31 cellular contexts compared by ENCODE assay signal in the genomic region with DNA sequence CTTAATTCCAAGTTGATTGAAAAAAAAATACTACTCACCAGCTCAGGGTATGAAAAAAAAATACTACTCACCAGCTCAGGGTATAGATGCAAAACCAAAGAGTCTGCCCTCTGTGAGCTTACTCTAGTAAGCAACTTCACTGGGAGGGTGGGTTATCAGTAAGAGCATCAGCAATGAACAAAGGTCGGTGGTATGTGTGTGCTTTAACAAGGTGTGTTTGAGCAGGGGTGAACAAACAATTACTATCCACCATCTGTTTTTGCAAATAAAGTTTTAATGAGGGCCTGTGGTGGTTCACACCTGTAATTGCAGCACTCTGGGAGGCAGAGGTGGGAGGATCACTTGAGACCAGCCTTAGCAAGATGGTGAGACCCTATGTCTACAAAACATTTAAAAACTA. TPM values are rescaled to one million over a fixed set of nuclear protein-coding genes. Genes with fewer than 3 reads are reported as not detected.
A peak's percentile ranks its signal among the peaks of the same experiment; 100 is the strongest.
DNase-seq lines count a peak whose midpoint lies in the region; ATAC-seq, FAIRE-seq and TF ChIP-seq lines count a peak whose summit lies in the region.
"Had no signal": no experiment of that assay in that cellular context is flagged by ENCODE, and none has a peak within 500 bp of the region (broad histone marks: within the 10 kb centered on the region; RNA-seq: fewer than 3 reads in every experiment).

No MANE protein-coding gene starts in this region.

- H3K36me3 ChIP-seq in HepG2 (replicated peaks in 1 of 2; ENCODE audit: control insufficient read depth in 1 of 2, insufficient read depth in 2 of 2, low read length in 2 of 2): peaks cover 5 to 28% of the 10 kb centered on the region in 2 experiments
- H3K36me3 ChIP-seq: uterus had no signal

- POLR2A ChIA-PET in activated CD8-positive, alpha-beta T cell treated with anti-CD3 and anti-CD28 coated beads, Interleukin-2, amount 10 ng/mL, durations not matched to agents 7 days and 5 days (lab: Charles Lee): interaction anchor here (0.8 to 0.9 kb wide), 2 partner anchors 18 to 20 kb away, joined by 3 read pairs; partner anchors contain the start of gene NUFIP2
- POLR2A ChIA-PET in HepG2 (lab: Yijun Ruan, JAX) (interaction anchor here (1.1 to 1.7 kb wide), 2 partner anchors 20 to 96 kb away, joined by 3 to 20 read pairs; partner anchors contain the start of gene NUFIP2), HEK293T (lab: Yijun Ruan, JAX) (interaction anchor here (1.3 kb wide), 1 partner anchor 20 kb away, joined by 4 read pairs; the partner anchor contains the start of gene NUFIP2)

- H3K36me3 Mint-ChIP-seq in natural killer cell: no peaks in the 10 kb centered on the region
- peaks cover 24% of the 10 kb centered on the region for H3K36me3 Mint-ChIP-seq in natural killer cell treated with Interleukin-12 subunit alpha and Interleukin-12 subunit beta and Interleukin-15 and Interleukin-18, amount 100 ng/mL, for 72 hours
- peaks cover 78% of the 10 kb centered on the region for H3K36me3 Mint-ChIP-seq in activated CD8-positive, alpha-beta T cell treated with anti-CD3 and anti-CD28 coated beads, Interleukin-2, amount 10 ng/mL, durations not matched to agents 7 days and 5 days (ENCODE audit: low read depth)
- peaks cover 55% of the 10 kb centered on the region for H3K36me3 Mint-ChIP-seq in type B pancreatic cell

- TF ChIP-seq CTCF in natural killer cell (IDR thresholded peaks at IDR 0.05) (no peak), HepG2 (CRISPR knock-in tag; IDR thresholded peaks at IDR 0.05) (no peak), type B pancreatic cell (conservative IDR thresholded peaks at IDR 0.05) (no peak)

- CTCF ChIA-PET in activated CD8-positive, alpha-beta T cell treated with anti-CD3 and anti-CD28 coated beads, Interleukin-2, amount 10 ng/mL, durations not matched to agents 7 days and 5 days (lab: Charles Lee): interaction anchor here (1.3 to 1.8 kb wide), 2 partner anchors 17 to 23 kb away, joined by 5 to 8 read pairs; no protein-coding TSS in a partner anchor
- CTCF ChIA-PET in HepG2 (lab: Yijun Ruan, JAX; ENCODE audit: low intra/inter-chr PET ratio, low total read pairs) (no interaction called here), HEK293T (lab: Yijun Ruan, JAX) (interaction anchor here (0.7 to 1.3 kb wide), 4 partner anchors 10 to 157 kb away, joined by 4 to 7 read pairs (median 4); no protein-coding TSS in a partner anchor)

- H3K4me1 Mint-ChIP-seq in natural killer cell (peaks cover 43 to 54% of the 10 kb centered on the region in 2 donors), type B pancreatic cell (ENCODE audit: unreplicated experiment) (peaks cover 15% of the 10 kb centered on the region)
- H3K4me1 Mint-ChIP-seq in natural killer cell treated with Interleukin-12 subunit alpha and Interleukin-12 subunit beta and Interleukin-15 and Interleukin-18, amount 100 ng/mL, for 72 hours (ENCODE audit: low read depth in 2 of 2): peaks cover 36 to 38% of the 10 kb centered on the region in 2 donors
- peaks cover 29% of the 10 kb centered on the region for H3K4me1 Mint-ChIP-seq in activated CD8-positive, alpha-beta T cell treated with anti-CD3 and anti-CD28 coated beads, Interleukin-2, amount 10 ng/mL, durations not matched to agents 7 days and 5 days (ENCODE audit: low read depth)

- peak in 1 of 2 experiments; percentile 23; a peak in 1 of 4 replicates for TF ChIP-seq EP300 in HepG2 (IDR thresholded peaks at IDR 0.05; ENCODE audit: low read depth in 2 of 2, low read length in 2 of 2)
- TF ChIP-seq EP300 in HepG2 (CRISPR knock-in tag; IDR thresholded peaks at IDR 0.05; ENCODE audit: borderline replicate concordance): no peak

- no TSS peak for BruUV-seq in HepG2 (replicated peaks; lab: Mats Ljungman, UMichigan)

- H3K27ac Mint-ChIP-seq in natural killer cell (peak overlapping the region; percentile 51 to 60), type B pancreatic cell (peak overlapping the region; percentile 78)
- H3K27ac Mint-ChIP-seq in natural killer cell treated with Interleukin-12 subunit alpha and Interleukin-12 subunit beta and Interleukin-15 and Interleukin-18, amount 100 ng/mL, for 72 hours: no peak overlapping the region
- no peak overlapping the region for H3K27ac Mint-ChIP-seq in activated CD8-positive, alpha-beta T cell treated with anti-CD3 and anti-CD28 coated beads, Interleukin-2, amount 10 ng/mL, durations not matched to agents 7 days and 5 days
- H3K27ac Mint-ChIP-seq: activated B cell treated with CpG ODN at 0.5 μM for 24 hours had no signal

- H3K9ac ChIP-seq in HepG2 (ENCODE audit: insufficient read depth, low read depth, low read length): no peak overlapping the region

- peaks cover 68% of the 10 kb centered on the region for H4K20me1 ChIP-seq in HepG2 (ENCODE audit: insufficient read depth, low read length)

- H3K27ac ChIP-seq in HepG2 (ENCODE audit: extremely low read length, insufficient read depth, low read length): peak overlapping the region; percentile 3
- H3K27ac ChIP-seq: lower lobe of right lung, uterus had no signal

- no peaks in the 10 kb centered on the region for H3K9me3 ChIP-seq in HepG2 (ENCODE audit: low read length)
- H3K9me3 ChIP-seq: lower lobe of right lung, MG63, uterus had no signal

- FAIRE-seq in HepG2 (lab: Jason Lieb, UNC): peak; percentile 12
- FAIRE-seq: D721Med, endothelial cell of umbilical vein had no signal

- H3K4me1 ChIP-seq in HepG2 (ENCODE audit: insufficient read depth, low read length): peaks cover 57% of the 10 kb centered on the region
- H3K4me1 ChIP-seq: uterus had no signal

- 11% methylated on average over 1 of the region's 1 CpG for WGBS in HepG2 (ENCODE audit: low lambda C conversion rate)

- H3K27me3 Mint-ChIP-seq in natural killer cell (ENCODE audit: low read depth in 2 of 2): no peaks in the 10 kb centered on the region
- H3K27me3 Mint-ChIP-seq in natural killer cell treated with Interleukin-12 subunit alpha and Interleukin-12 subunit beta and Interleukin-15 and Interleukin-18, amount 100 ng/mL, for 72 hours: no peaks in the 10 kb centered on the region
- no peaks in the 10 kb centered on the region for H3K27me3 Mint-ChIP-seq in activated CD8-positive, alpha-beta T cell treated with anti-CD3 and anti-CD28 coated beads, Interleukin-2, amount 10 ng/mL, durations not matched to agents 7 days and 5 days (ENCODE audit: low read depth)
- H3K27me3 Mint-ChIP-seq in type B pancreatic cell: no peaks in the 10 kb centered on the region
- H3K27me3 Mint-ChIP-seq: activated B cell treated with CpG ODN at 0.5 μM for 24 hours had no signal

- TF ChIP-seq POLR2A in HepG2 (IDR thresholded peaks at IDR 0.05; ENCODE audit: insufficient read depth in 1 of 2, low read depth in 2 of 2, low read length in 2 of 2): no peak

- H2AFZ ChIP-seq in HepG2 (ENCODE audit: low read length): no peak overlapping the region

- intact Hi-C loops in natural killer cell (cut with micrococcal nuclease): no loop called here
- intact Hi-C loops in HepG2 (cut with micrococcal nuclease; ENCODE audit: unreplicated experiment): no loop called here

- no peak overlapping the region for H3K4me3 ChIP-seq in HepG2 (replicated peaks in 1 of 3; ENCODE audit: insufficient read depth in 1 of 3, low read depth in 2 of 3, low read length in 3 of 3)
- H3K4me3 ChIP-seq: lower lobe of right lung, MG63, uterus had no signal

- peaks cover 82% of the 10 kb centered on the region for H3K79me2 ChIP-seq in HepG2 (ENCODE audit: insufficient read depth, low read length)

- in situ Hi-C loops in HepG2 (cut with HindIII; ENCODE audit: extremely low pct_ligation_motif_present, low pct_unique_long_range_greater_than_20kb): no loop called here

- H3K4me2 ChIP-seq in HepG2 (ENCODE audit: low read depth, low read length): no peak overlapping the region

- peaks cover 0 to 4% of the 10 kb centered on the region in 2 donors for H3K9me3 Mint-ChIP-seq in natural killer cell
- no peaks in the 10 kb centered on the region for H3K9me3 Mint-ChIP-seq in natural killer cell treated with Interleukin-12 subunit alpha and Interleukin-12 subunit beta and Interleukin-15 and Interleukin-18, amount 100 ng/mL, for 72 hours
- peaks cover 6% of the 10 kb centered on the region for H3K9me3 Mint-ChIP-seq in activated CD8-positive, alpha-beta T cell treated with anti-CD3 and anti-CD28 coated beads, Interleukin-2, amount 10 ng/mL, durations not matched to agents 7 days and 5 days (ENCODE audit: insufficient read depth)
- H3K9me3 Mint-ChIP-seq in type B pancreatic cell: no peaks in the 10 kb centered on the region
- H3K9me3 Mint-ChIP-seq: H9 had no signal

- H3K4me3 Mint-ChIP-seq in natural killer cell (no peak overlapping the region), type B pancreatic cell (no peak overlapping the region)
- no peak overlapping the region for H3K4me3 Mint-ChIP-seq in natural killer cell treated with Interleukin-12 subunit alpha and Interleukin-12 subunit beta and Interleukin-15 and Interleukin-18, amount 100 ng/mL, for 72 hours
- H3K4me3 Mint-ChIP-seq in activated CD8-positive, alpha-beta T cell treated with anti-CD3 and anti-CD28 coated beads, Interleukin-2, amount 10 ng/mL, durations not matched to agents 7 days and 5 days: no peak overlapping the region
- H3K4me3 Mint-ChIP-seq: activated B cell treated with CpG ODN at 0.5 μM for 24 hours, H9 had no signal

- no peak for ATAC-seq in natural killer cell
- ATAC-seq in natural killer cell treated with Interleukin-12 subunit alpha and Interleukin-12 subunit beta and Interleukin-15 and Interleukin-18, amount 100 ng/mL, for 72 hours: no peak
- ATAC-seq in activated CD8-positive, alpha-beta T cell treated with anti-CD3 and anti-CD28 coated beads, Interleukin-2, amount 10 ng/mL, durations not matched to agents 7 days and 5 days: peak; percentile 22
- peak; percentile 85 for ATAC-seq in HepG2
- ATAC-seq in HG02610 (IDR thresholded peaks at IDR 0.05; ENCODE audit: unreplicated experiment): no peak
- ATAC-seq: lower lobe of right lung had no signal

- no peak for TF ChIP-seq RAD21 in HepG2 (CRISPR knock-in tag; IDR thresholded peaks at IDR 0.05)

- H3K27me3 ChIP-seq in HepG2 (ENCODE audit: control insufficient read depth in 1 of 2, insufficient read depth in 2 of 2, low read length in 2 of 2): no peaks in the 10 kb centered on the region
- H3K27me3 ChIP-seq: MG63, uterus had no signal

- DNase-seq in natural killer cell: no peak
- DNase-seq in natural killer cell treated with Interleukin-12 subunit alpha and Interleukin-12 subunit beta and Interleukin-15 and Interleukin-18, amount 100 ng/mL, for 72 hours (ENCODE audit: low spot score): no peak
- no peak for DNase-seq in activated CD8-positive, alpha-beta T cell treated with anti-CD3 and anti-CD28 coated beads, Interleukin-2, amount 10 ng/mL, durations not matched to agents 7 days and 5 days
- peak; percentile 68 for DNase-seq in HepG2 (ENCODE audit: low spot score)
- no peak for DNase-seq in type B pancreatic cell (ENCODE audit: extremely low spot score, unreplicated experiment)
- DNase-seq in HEK293T (ENCODE audit: extremely low spot score): no peak
- DNase-seq in NOMO-1 (lab: John Stamatoyannopoulos, UW; ENCODE audit: unreplicated experiment in 2 of 2): no peak
- DNase-seq: ACHN; activated B cell treated with CpG ODN at 0.5 μM for 24 hours; activated CD4-positive, alpha-beta T cell treated with anti-CD3 and anti-CD28 coated beads, Interleukin-2, amount 50 U/mL, for 4 hours; activated CD8-positive, alpha-beta memory T cell treated with anti-CD3 and anti-CD28 coated beads, Interleukin-2, amount 50 U/mL, for 48 hours; activated gamma-delta T cell treated with Interleukin-2 at 50 U/mL for 16 hours; caudate nucleus; dermis blood vessel endothelial cell; H9; islet precursor cell; lower lobe of right lung; MG63; NCI-H1417 treated with DMSO at 0.1 percent for 48 hours; NCI-H510A treated with DMSO at 0.1 percent for 48 hours; NK-92 treated with Interleukin-12 subunit alpha and Interleukin-12 subunit beta, amount 100 ng/mL, for 24 hours; SHP77; stimulated activated CD4-positive, alpha-beta T cell treated with anti-CD3 and anti-CD28 coated beads, Interleukin-1b, Interleukin-23, amount 100 ng/mL, for 48 hours; uterus had no signal

RNA-seq across cellular contexts. Expression of gene NUFIP2, which starts 20.0 kb away (rescaled TPM):
- 100 to 1,000 TPM in 1 of 3 donors, 10 to 100 TPM in 2; 79.2 to 112 (median 95.0) TPM for total RNA-seq in natural killer cell
- 10 to 100 TPM; 74.2 to 97.0 TPM for total RNA-seq in natural killer cell treated with Interleukin-12 subunit alpha and Interleukin-12 subunit beta and Interleukin-15 and Interleukin-18, amount 100 ng/mL, for 72 hours
- total RNA-seq in activated CD8-positive, alpha-beta T cell treated with anti-CD3 and anti-CD28 coated beads, Interleukin-2, amount 10 ng/mL, durations not matched to agents 7 days and 5 days: 10 to 100 TPM; 60.3 to 64.5 TPM
- 30.8 and 51.1 TPM in 2 replicates for total RNA-seq in HepG2 (2016; rRNA removed; fragmentation: Illumina TruSeq; extraction: Trizol)
- 3.3 and 4.4 TPM in 2 replicates for total RNA-seq in HepG2 (2016; cell fraction: cytosol; rRNA removed; fragmentation: Illumina TruSeq; extraction: Trizol; ENCODE audit: low read depth)
- 33.9 and 51.5 TPM in 2 replicates for total RNA-seq in HepG2 (2016; cell fraction: insoluble cytoplasmic fraction; rRNA removed; fragmentation: Illumina TruSeq; extraction: Trizol)
- total RNA-seq in HepG2 (2016; cell fraction: membrane; rRNA removed; fragmentation: Illumina TruSeq; extraction: Trizol): 12.2 and 14.5 TPM in 2 replicates
- 29.2 and 31.4 TPM in 2 replicates for total RNA-seq in HepG2 (2016; cell fraction: nucleus; rRNA removed; fragmentation: Illumina TruSeq; extraction: Trizol)
- 7.2 and 10.3 TPM in 2 replicates for polyA plus RNA-seq in HepG2 (2011; rRNA removed)
- polyA plus RNA-seq in HepG2 (2011; cell fraction: cytosol; rRNA removed): 4.2 and 7.1 TPM in 2 replicates
- 26.3 and 51.8 TPM in 2 replicates for polyA plus RNA-seq in HepG2 (2011; cell fraction: nucleus; rRNA removed)
- 13.6 and 17.8 TPM in 2 replicates for polyA plus RNA-seq in HepG2 (2012)
- polyA plus RNA-seq in HepG2 (2016; cell fraction: cytosol; fragmentation: Illumina TruSeq; extraction: Trizol; ENCODE audit: low read depth): 0.59 and 0.75 TPM in 2 replicates
- 27.2 and 28.3 TPM in 2 replicates for polyA plus RNA-seq in HepG2 (2016; cell fraction: insoluble cytoplasmic fraction; fragmentation: Illumina TruSeq; extraction: Trizol; ENCODE audit: low read depth)
- polyA plus RNA-seq in HepG2 (2016; cell fraction: membrane; fragmentation: Illumina TruSeq; extraction: Trizol; ENCODE audit: low read depth): 3.1 TPM in 2 replicates
- 32.0 and 35.0 TPM in 2 replicates for polyA plus RNA-seq in HepG2 (2016; cell fraction: nucleus; fragmentation: Illumina TruSeq; extraction: Trizol; ENCODE audit: insufficient read depth, low read depth)
- 16.2 and 48.5 TPM in 2 replicates for polyA minus RNA-seq in HepG2 (2011; rRNA and poly(A)+ RNA removed; ENCODE audit: low replicate concordance)
- 18.9 and 19.5 TPM in 2 replicates for polyA minus RNA-seq in HepG2 (2011; cell fraction: cytosol; rRNA and poly(A)+ RNA removed)
- polyA minus RNA-seq in HepG2 (2011; cell fraction: nucleus; rRNA and poly(A)+ RNA removed): 25.1 and 29.7 TPM in 2 replicates
- total RNA-seq in type B pancreatic cell (ENCODE audit: low replicate concordance): 56.0 and 63.6 TPM in 2 replicates

RNA-seq across cellular contexts. Expression of gene CRYBA1, which starts 27.3 kb away (rescaled TPM):
- total RNA-seq in natural killer cell: not detected
- not detected for total RNA-seq in natural killer cell treated with Interleukin-12 subunit alpha and Interleukin-12 subunit beta and Interleukin-15 and Interleukin-18, amount 100 ng/mL, for 72 hours
- not detected for total RNA-seq in activated CD8-positive, alpha-beta T cell treated with anti-CD3 and anti-CD28 coated beads, Interleukin-2, amount 10 ng/mL, durations not matched to agents 7 days and 5 days
- total RNA-seq in HepG2 (2016; rRNA removed; fragmentation: Illumina TruSeq; extraction: Trizol): not detected in 2 replicates
- not detected in 2 replicates for total RNA-seq in HepG2 (2016; cell fraction: cytosol; rRNA removed; fragmentation: Illumina TruSeq; extraction: Trizol; ENCODE audit: low read depth)
- total RNA-seq in HepG2 (2016; cell fraction: insoluble cytoplasmic fraction; rRNA removed; fragmentation: Illumina TruSeq; extraction: Trizol): not detected in 2 replicates
- not detected in 2 replicates for total RNA-seq in HepG2 (2016; cell fraction: membrane; rRNA removed; fragmentation: Illumina TruSeq; extraction: Trizol)
- not detected in 2 replicates for total RNA-seq in HepG2 (2016; cell fraction: nucleus; rRNA removed; fragmentation: Illumina TruSeq; extraction: Trizol)
- polyA plus RNA-seq in HepG2 (2011; rRNA removed): not detected in 2 replicates
- polyA plus RNA-seq in HepG2 (2011; cell fraction: cytosol; rRNA removed): not detected in 2 replicates
- polyA plus RNA-seq in HepG2 (2011; cell fraction: nucleus; rRNA removed): not detected in 2 replicates
- polyA plus RNA-seq in HepG2 (2012): not detected in 2 replicates
- not detected in 2 replicates for polyA plus RNA-seq in HepG2 (2016; cell fraction: cytosol; fragmentation: Illumina TruSeq; extraction: Trizol; ENCODE audit: low read depth)
- not detected in 2 replicates for polyA plus RNA-seq in HepG2 (2016; cell fraction: insoluble cytoplasmic fraction; fragmentation: Illumina TruSeq; extraction: Trizol; ENCODE audit: low read depth)
- not detected in 2 replicates for polyA plus RNA-seq in HepG2 (2016; cell fraction: membrane; fragmentation: Illumina TruSeq; extraction: Trizol; ENCODE audit: low read depth)
- polyA plus RNA-seq in HepG2 (2016; cell fraction: nucleus; fragmentation: Illumina TruSeq; extraction: Trizol; ENCODE audit: insufficient read depth, low read depth): not detected in 2 replicates
- polyA minus RNA-seq in HepG2 (2011; rRNA and poly(A)+ RNA removed; ENCODE audit: low replicate concordance): not detected in 2 replicates
- not detected in 2 replicates for polyA minus RNA-seq in HepG2 (2011; cell fraction: cytosol; rRNA and poly(A)+ RNA removed)
- not detected in 2 replicates for polyA minus RNA-seq in HepG2 (2011; cell fraction: nucleus; rRNA and poly(A)+ RNA removed)
- total RNA-seq in type B pancreatic cell (ENCODE audit: low replicate concordance): 1.4 TPM in 1 of 2 replicates, not detected in the other
- total RNA-seq: activated B cell treated with CpG ODN at 0.5 μM for 24 hours, dermis blood vessel endothelial cell, endothelial cell of umbilical vein, glomerular endothelial cell, H9, lower lobe of right lung, pulmonary artery endothelial cell, skeletal muscle tissue, uterus had no signal
- polyA plus RNA-seq: BJ, endothelial cell of umbilical vein had no signal

Comparison
In these comparisons a context has a peak if more than half of its experiments do, and no peak if none do; other contexts are left out.
1. H3K27ac Mint-ChIP-seq: peak in natural killer cell (2 of 2) and type B pancreatic cell (single experiment); none in natural killer cell treated with Interleukin-12 subunit alpha and Interleukin-12 subunit beta and Interleukin-15 and Interleukin-18, amount 100 ng/mL, for 72 hours (0 of 2) and activated CD8-positive, alpha-beta T cell treated with anti-CD3 and anti-CD28 coated beads, Interleukin-2, amount 10 ng/mL, durations not matched to agents 7 days and 5 days (single experiment).
2. ATAC-seq: peak in activated CD8-positive, alpha-beta T cell treated with anti-CD3 and anti-CD28 coated beads, Interleukin-2, amount 10 ng/mL, durations not matched to agents 7 days and 5 days (single experiment) and HepG2 (single experiment); none in natural killer cell (0 of 3), natural killer cell treated with Interleukin-12 subunit alpha and Interleukin-12 subunit beta and Interleukin-15 and Interleukin-18, amount 100 ng/mL, for 72 hours (0 of 2) and HG02610 (single experiment).